2 cellular contexts compared by ENCODE assay signal in genomic region chr15:82300326-82300725, GRCh38. TPM values are rescaled to one million over a fixed set of nuclear protein-coding genes. Genes with fewer than 3 reads are reported as not detected.
"Had no signal": no experiment of that assay in that cellular context is flagged by ENCODE, and none has a peak within 500 bp of the region (broad histone marks: within the 10 kb centered on the region; RNA-seq: fewer than 3 reads in every experiment).

No MANE protein-coding gene starts in this region.

RNA-seq across cellular contexts. Expression of gene SAXO2, which starts 37.7 kb away (rescaled TPM):
- total RNA-seq: ascending aorta, vagina had no signal
